Comparison of ENCODE assay signal across 20 cellular contexts in genomic region chr3:193836511-193836910, GRCh38.
"Had no signal": no experiment of that assay in that cellular context is flagged by ENCODE, and none has a peak within 500 bp of the region (broad histone marks: within the 10 kb centered on the region; RNA-seq: fewer than 3 reads in every experiment).

No MANE protein-coding gene starts in this region.

- H3K4me1 Mint-ChIP-seq: activated naive CD4-positive, alpha-beta T cell treated with anti-CD3 and anti-CD28 coated beads, Interleukin-2, amount 50 U/mL, for 24 hours; T-cell had no signal

- H3K4me3 Mint-ChIP-seq: activated CD4-positive, alpha-beta T cell treated with anti-CD3 and anti-CD28 coated beads for 36 hours; activated CD8-positive, alpha-beta T cell treated with anti-CD3 and anti-CD28 coated beads for 36 hours; activated naive CD4-positive, alpha-beta T cell treated with anti-CD3 and anti-CD28 coated beads, Interleukin-2, amount 50 U/mL, for 24 hours; activated T-helper 1 cell treated with anti-CD3 and anti-CD28 coated beads, Interleukin-12 subunit alpha, Interleukin-12 subunit beta, Interleukin-2, Interleukin-4 antibody, amounts not matched to agents 30 ng/mL and 10 ng/mL and 1 ng/mL, durations not matched to agents 14 hours and 24 hours and 36 hours; T-cell had no signal

- ATAC-seq: activated CD4-positive, alpha-beta T cell treated with anti-CD3 and anti-CD28 coated beads for 36 hours; activated CD8-positive, alpha-beta T cell treated with anti-CD3 and anti-CD28 coated beads for 36 hours; T-cell had no signal

- H3K4me3 ChIP-seq: SK-N-MC had no signal

- H3K27ac Mint-ChIP-seq: activated CD4-positive, alpha-beta T cell treated with anti-CD3 and anti-CD28 coated beads for 36 hours; activated CD8-positive, alpha-beta T cell treated with anti-CD3 and anti-CD28 coated beads for 36 hours; activated naive CD4-positive, alpha-beta T cell treated with anti-CD3 and anti-CD28 coated beads, Interleukin-2, amount 50 U/mL, for 24 hours; activated T-helper 1 cell treated with anti-CD3 and anti-CD28 coated beads, Interleukin-12 subunit alpha, Interleukin-12 subunit beta, Interleukin-2, Interleukin-4 antibody, amounts not matched to agents 30 ng/mL and 10 ng/mL and 1 ng/mL, durations not matched to agents 14 hours and 24 hours and 36 hours; T-cell had no signal

- H3K9me3 Mint-ChIP-seq: activated CD8-positive, alpha-beta T cell treated with anti-CD3 and anti-CD28 coated beads for 36 hours; activated naive CD4-positive, alpha-beta T cell treated with anti-CD3 and anti-CD28 coated beads, Interleukin-2, amount 50 U/mL, for 24 hours; activated T-helper 1 cell treated with anti-CD3 and anti-CD28 coated beads, Interleukin-12 subunit alpha, Interleukin-12 subunit beta, Interleukin-2, Interleukin-4 antibody, amounts not matched to agents 30 ng/mL and 10 ng/mL and 1 ng/mL, durations not matched to agents 14 hours and 24 hours and 36 hours; T-cell had no signal

- DNase-seq: activated CD4-positive, alpha-beta T cell treated with anti-CD3 and anti-CD28 coated beads for 36 hours; activated CD4-positive, alpha-beta T cell treated with anti-CD3 and anti-CD28 coated beads, Interleukin-2, amount 50 U/mL, for 1 hour; activated CD8-positive, alpha-beta memory T cell treated with anti-CD3 and anti-CD28 coated beads, Interleukin-2, amount 50 U/mL, for 48 hours; activated CD8-positive, alpha-beta T cell treated with anti-CD3 and anti-CD28 coated beads for 36 hours; activated effector memory CD4-positive, alpha-beta T cell treated with Interleukin-2 at 50 U/mL for 16 hours; activated naive CD4-positive, alpha-beta T cell; activated T-cell treated with anti-CD3 and anti-CD28 coated beads, Interleukin-2, amount 50 U/mL, for 1 hour; aorta; Karpas-422; NCI-H1105 treated with DMSO at 0.1 percent for 48 hours; NCI-H1436 treated with DMSO at 0.1 percent for 48 hours; NCI-H187; NCI-H2081; NCI-H510A treated with DMSO at 0.1 percent for 48 hours; SIG-M5; T-cell had no signal

- H3K27ac ChIP-seq: SK-N-MC, VCaP had no signal

- H3K36me3 Mint-ChIP-seq: activated naive CD4-positive, alpha-beta T cell treated with anti-CD3 and anti-CD28 coated beads, Interleukin-2, amount 50 U/mL, for 24 hours; T-cell had no signal
